ENCODE assay signal across 18 cellular contexts in the genomic region with DNA sequence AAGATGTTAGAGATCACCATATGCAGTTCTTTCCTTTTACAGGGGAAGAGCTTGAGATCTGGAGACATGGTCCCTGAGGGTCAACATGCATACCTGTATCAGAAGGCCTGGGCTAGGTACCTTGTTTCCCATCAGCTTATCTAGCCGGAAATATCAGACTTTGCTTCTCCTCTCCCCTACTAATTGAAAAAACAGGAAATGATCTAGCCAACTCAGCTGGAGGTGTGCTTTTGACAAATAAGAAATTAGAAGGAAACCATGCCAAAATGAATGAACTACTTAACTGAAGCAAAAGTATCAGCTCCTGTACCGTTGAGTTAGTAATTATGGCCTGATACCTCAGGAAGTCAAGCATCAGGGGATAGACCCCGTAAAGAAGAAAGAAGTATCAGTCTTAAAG. TPM values are rescaled to one million over a fixed set of nuclear protein-coding genes. Genes with fewer than 3 reads are reported as not detected.
A peak's percentile ranks its signal among the peaks of the same experiment; 100 is the strongest.
DNase-seq lines count a peak whose midpoint lies in the region; ATAC-seq and TF ChIP-seq lines count a peak whose summit lies in the region.
"Had no signal": no experiment of that assay in that cellular context is flagged by ENCODE, and none has a peak within 500 bp of the region (broad histone marks: within the 10 kb centered on the region; RNA-seq: fewer than 3 reads in every experiment).

No MANE protein-coding gene starts in this region.

- H2BK5ac ChIP-seq in H9 (ENCODE audit: insufficient read length, low read length) = no peak overlapping the region

- H3K4me2 ChIP-seq in H9 (ENCODE audit: insufficient read depth, insufficient read length, low read length) = no peak overlapping the region

- peaks cover 4% of the 10 kb centered on the region; the same call in 1 of the 2 replicates for H3K79me2 ChIP-seq in H9 (ENCODE audit: insufficient read depth, low read length)

- WGBS in H9 (ENCODE audit: extremely low coverage, insufficient read length, low lambda C conversion rate) = no CpG with 5 or more reads among the region's 3 CpGs
- WGBS in urinary bladder = 66% methylated on average over 3 of the region's 3 CpGs

- TF ChIP-seq CTCF in H9 (conservative IDR thresholded peaks at IDR 0.05) (no peak), ascending aorta (IDR thresholded peaks at IDR 0.05) (no peak)

- no peak overlapping the region for H3T11ph ChIP-seq in H9 (ENCODE audit: low read length)

- H2BK15ac ChIP-seq in H9 (ENCODE audit: low read depth, low read length) = no peak overlapping the region

- H3K23me2 ChIP-seq in H9 (ENCODE audit: insufficient read length, low read depth, low read length, poor library complexity, severe bottlenecking) = no peaks in the 10 kb centered on the region

- no peak overlapping the region for H2AFZ ChIP-seq in H9 (ENCODE audit: low read length)
- H2AFZ ChIP-seq: parathyroid adenoma had no signal

- H3K4ac ChIP-seq in H9 (ENCODE audit: low read depth, low read length) = no peak overlapping the region

- H3K9me3 ChIP-seq in H9 (ENCODE audit: control insufficient read depth, low read depth, low read length) = no peaks in the 10 kb centered on the region
- no peaks in the 10 kb centered on the region for H3K9me3 ChIP-seq in ascending aorta

- H3K79me1 ChIP-seq in H9 (ENCODE audit: insufficient read depth, low read depth, low read length, poor library complexity, severe bottlenecking) = peaks cover 7% of the 10 kb centered on the region

- no peak overlapping the region for H3K4me3 ChIP-seq in ascending aorta
- H3K4me3 ChIP-seq in urinary bladder (ENCODE audit: low read depth, low read length) = no peak overlapping the region
- H3K4me3 ChIP-seq: left lung had no signal

- H3K56ac ChIP-seq in H9 (ENCODE audit: insufficient read length, low read depth, low read length) = no peak overlapping the region

- no peak overlapping the region for H3K14ac ChIP-seq in H9 (ENCODE audit: insufficient read depth, low read length)

- no peak overlapping the region for H3K27ac ChIP-seq in H9 (ENCODE audit: insufficient read length, low read depth, low read length)
- peak overlapping the region; percentile 13 to 26 for H3K27ac ChIP-seq in ascending aorta
- peak overlapping the region; percentile 23 for H3K27ac ChIP-seq in urinary bladder (ENCODE audit: low read depth)
- H3K27ac ChIP-seq: parathyroid adenoma had no signal

- no peak overlapping the region for H3K18ac ChIP-seq in H9 (ENCODE audit: insufficient read length, low read depth, low read length)

- H2BK20ac ChIP-seq in H9 (ENCODE audit: low read depth, low read length, poor library complexity, severe bottlenecking) = no peak overlapping the region

- H4K8ac ChIP-seq in H9 (replicated peaks; ENCODE audit: insufficient read length, low read depth, low read length) = no peak overlapping the region

- H2AK5ac ChIP-seq in H9 (ENCODE audit: insufficient read length, low read length) = no peak overlapping the region

- H3K36me3 Mint-ChIP-seq in activated naive CD8-positive, alpha-beta T cell = peaks cover 2% of the 10 kb centered on the region
- H3K36me3 Mint-ChIP-seq in activated naive CD8-positive, alpha-beta T cell treated with anti-CD3 and anti-CD28 coated beads, Interleukin-2, amount 50 U/mL, for 24 hours (ENCODE audit: low read depth) = peaks cover 4% of the 10 kb centered on the region
- peaks cover 4 to 14% (median 13%) of the 10 kb centered on the region in 3 experiments for H3K36me3 Mint-ChIP-seq in H9 (ENCODE audit: insufficient read depth in 1 of 3, low read depth in 3 of 3)

- H2BK120ac ChIP-seq in H9 (ENCODE audit: low read depth, low read length, poor library complexity, severe bottlenecking) = no peak overlapping the region

- no peak overlapping the region for H3K23ac ChIP-seq in H9 (ENCODE audit: insufficient read length, low read depth, low read length)

- DNase-seq in activated naive CD8-positive, alpha-beta T cell treated with anti-CD3 and anti-CD28 coated beads, Interleukin-2, amount 50 U/mL, for 24 hours = no peak
- DNase-seq in H9 = no peak
- no peak for DNase-seq in ascending aorta (ENCODE audit: low spot score in 2 of 2)
- DNase-seq in stimulated activated CD4-positive, alpha-beta T cell treated with anti-CD3 and anti-CD28 coated beads, Interleukin-2, amount 100 ng/mL, for 24 hours = no peak
- no peak for DNase-seq in SHP77 treated with DMSO at 0.1 percent for 48 hours (lab: John Stamatoyannopoulos, UW)
- DNase-seq: activated B cell treated with CpG ODN at 0.5 μM for 24 hours; activated CD8-positive, alpha-beta memory T cell treated with anti-CD3 and anti-CD28 coated beads, Interleukin-2, amount 50 U/mL, for 48 hours; AML-193; DMS 273 treated with DMSO at 0.1 percent for 48 hours; KG1; left lung; NCI-H1105 treated with DMSO at 0.1 percent for 48 hours; NK-92 treated with Interleukin-12 subunit alpha and Interleukin-12 subunit beta, amount 100 ng/mL, for 24 hours; stimulated activated CD4-positive, alpha-beta T cell treated with anti-CD3 and anti-CD28 coated beads, Interleukin-4, amount 100 ng/mL, for 1 hour had no signal

- H4K5ac ChIP-seq in H9 (ENCODE audit: insufficient read length, low read depth, low read length) = no peak overlapping the region

- no peaks in the 10 kb centered on the region for H3K27me3 Mint-ChIP-seq in activated naive CD8-positive, alpha-beta T cell
- H3K27me3 Mint-ChIP-seq in activated naive CD8-positive, alpha-beta T cell treated with anti-CD3 and anti-CD28 coated beads, Interleukin-2, amount 50 U/mL, for 24 hours = no peaks in the 10 kb centered on the region
- no peaks in the 10 kb centered on the region for H3K27me3 Mint-ChIP-seq in H9 (ENCODE audit: low read depth)
- H3K27me3 Mint-ChIP-seq: activated B cell treated with CpG ODN at 0.5 μM for 24 hours had no signal

- peaks cover 4% of the 10 kb centered on the region for H3K9me3 Mint-ChIP-seq in activated naive CD8-positive, alpha-beta T cell (ENCODE audit: low read depth)
- H3K9me3 Mint-ChIP-seq in activated naive CD8-positive, alpha-beta T cell treated with anti-CD3 and anti-CD28 coated beads, Interleukin-2, amount 50 U/mL, for 24 hours = peaks cover 4% of the 10 kb centered on the region
- peaks cover 3 to 4% of the 10 kb centered on the region in 2 experiments; a peak in 2 of 5 replicates for H3K9me3 Mint-ChIP-seq in H9

- no peak overlapping the region for H4K91ac ChIP-seq in H9 (ENCODE audit: insufficient read length, low read depth, low read length)

- intact Hi-C loops in ascending aorta (cut with DNase I) = no loop called here

- peaks cover 22% of the 10 kb centered on the region for H3K4me1 Mint-ChIP-seq in activated naive CD8-positive, alpha-beta T cell (ENCODE audit: low read depth)
- H3K4me1 Mint-ChIP-seq in activated naive CD8-positive, alpha-beta T cell treated with anti-CD3 and anti-CD28 coated beads, Interleukin-2, amount 50 U/mL, for 24 hours = peaks cover 19% of the 10 kb centered on the region
- peaks cover 10 to 19% of the 10 kb centered on the region in 2 experiments for H3K4me1 Mint-ChIP-seq in H9

- H3K36me3 ChIP-seq in ascending aorta = no peaks in the 10 kb centered on the region
- H3K36me3 ChIP-seq in urinary bladder (ENCODE audit: insufficient read depth) = no peaks in the 10 kb centered on the region
- H3K36me3 ChIP-seq: left lung had no signal

- no peak for ATAC-seq in activated naive CD8-positive, alpha-beta T cell treated with anti-CD3 and anti-CD28 coated beads, Interleukin-2, amount 50 U/mL, for 24 hours
- ATAC-seq: left lung had no signal

- H3K27me3 ChIP-seq in H9 (ENCODE audit: insufficient read depth, low read length) (no peaks in the 10 kb centered on the region), ascending aorta (no peaks in the 10 kb centered on the region)
- H3K27me3 ChIP-seq: left lung had no signal

- no peaks in the 10 kb centered on the region for H4K20me1 ChIP-seq in H9 (ENCODE audit: control insufficient read depth, insufficient read depth, insufficient read length)

- peak overlapping the region; percentile 59 for H3K4me3 Mint-ChIP-seq in activated naive CD8-positive, alpha-beta T cell
- no peak overlapping the region for H3K4me3 Mint-ChIP-seq in activated naive CD8-positive, alpha-beta T cell treated with anti-CD3 and anti-CD28 coated beads, Interleukin-2, amount 50 U/mL, for 24 hours
- no peak overlapping the region for H3K4me3 Mint-ChIP-seq in H9
- H3K4me3 Mint-ChIP-seq: activated B cell treated with CpG ODN at 0.5 μM for 24 hours had no signal

- H3K9ac ChIP-seq in H9 (ENCODE audit: extremely low read depth, insufficient read length, low read length) = no peak overlapping the region
- H3K9ac ChIP-seq: parathyroid adenoma had no signal

- H3K4me1 ChIP-seq in H9 (ENCODE audit: insufficient read depth, low read length) (no peaks in the 10 kb centered on the region), ascending aorta (peaks cover 0 to 10% of the 10 kb centered on the region in 2 donors), urinary bladder (ENCODE audit: insufficient read depth) (peaks cover 3% of the 10 kb centered on the region)
- H3K4me1 ChIP-seq: parathyroid adenoma had no signal

- no peak overlapping the region for H2BK12ac ChIP-seq in H9 (ENCODE audit: insufficient read length, low read depth, low read length)

- peak overlapping the region; percentile 62 for H3K27ac Mint-ChIP-seq in activated naive CD8-positive, alpha-beta T cell
- H3K27ac Mint-ChIP-seq in activated naive CD8-positive, alpha-beta T cell treated with anti-CD3 and anti-CD28 coated beads, Interleukin-2, amount 50 U/mL, for 24 hours = no peak overlapping the region
- H3K27ac Mint-ChIP-seq in H9 = 0 out of 7 replicates have a peak overlapping the region, but pooled peaks of 2 of the 3 experiments have one; percentile 27 to 53
- H3K27ac Mint-ChIP-seq: activated B cell treated with CpG ODN at 0.5 μM for 24 hours had no signal

RNA-seq across cellular contexts. Expression of gene PKP4, which starts 20.4 kb away (rescaled TPM):
- total RNA-seq in H9 (2021) (52.0 and 52.3 TPM in 2 replicates), ascending aorta (60.8 TPM), urinary bladder (83.4 TPM)
- 23.7 TPM for polyA plus RNA-seq in urinary bladder

RNA-seq across cellular contexts. Expression of gene CCDC148, which starts 20.6 kb away (rescaled TPM):
- total RNA-seq in H9 (2021) = 1.1 and 1.5 TPM in 2 replicates
- not detected for total RNA-seq in ascending aorta
- total RNA-seq in urinary bladder = 5.3 TPM
- 0.28 TPM for polyA plus RNA-seq in urinary bladder
- total RNA-seq: activated B cell treated with CpG ODN at 0.5 μM for 24 hours; T-helper 1 cell treated with Interleukin-12 subunit alpha and Interleukin-12 subunit beta and Interleukin-4 antibody, amounts not matched to agents 30 ng/mL and 1 ng/mL, for 36 hours had no signal
